ENCODE assay signal across 9 cellular contexts in the genomic region with DNA sequence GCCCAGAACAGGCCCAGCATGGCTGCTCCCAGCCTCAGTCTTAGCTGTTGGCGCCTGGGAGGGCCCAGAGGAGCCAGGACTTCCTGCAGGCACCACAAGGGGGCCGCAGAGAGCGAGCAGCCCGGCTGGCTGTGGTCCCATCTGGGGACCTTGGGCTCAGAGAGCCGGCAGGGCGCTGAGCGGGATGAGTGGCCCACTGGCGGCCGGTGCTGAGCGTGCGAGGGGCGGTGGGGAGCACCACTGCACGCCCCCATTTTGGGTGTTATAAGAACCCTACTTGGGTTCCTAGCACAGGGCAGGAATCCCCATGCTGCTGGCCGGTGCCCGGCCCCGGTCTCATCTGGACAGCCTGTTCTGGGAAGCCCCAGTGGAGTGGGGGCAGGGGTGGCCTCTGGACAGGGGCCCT. TPM values are rescaled to one million over a fixed set of nuclear protein-coding genes. Genes with fewer than 3 reads are reported as not detected.
DNase-seq lines count a peak whose midpoint lies in the region; ATAC-seq and TF ChIP-seq lines count a peak whose summit lies in the region.
"Had no signal": no experiment of that assay in that cellular context is flagged by ENCODE, and none has a peak within 500 bp of the region (broad histone marks: within the 10 kb centered on the region; RNA-seq: fewer than 3 reads in every experiment).

No MANE protein-coding gene starts in this region.

- no peak for TF ChIP-seq EP300 in stomach (IDR thresholded peaks at IDR 0.05)

- no peaks in the 10 kb centered on the region for H3K9me3 Mint-ChIP-seq in activated T-helper 1 cell treated with anti-CD3 and anti-CD28 coated beads, Interleukin-12 subunit alpha, Interleukin-12 subunit beta, Interleukin-2, Interleukin-4 antibody, amounts not matched to agents 30 ng/mL and 10 ng/mL and 1 ng/mL, durations not matched to agents 14 hours and 24 hours and 36 hours

- intact Hi-C loops in activated T-helper 1 cell treated with anti-CD3 and anti-CD28 coated beads, Interleukin-12 subunit alpha, Interleukin-12 subunit beta, Interleukin-2, Interleukin-4 antibody, amounts not matched to agents 30 ng/mL and 10 ng/mL and 1 ng/mL, durations not matched to agents 14 hours and 24 hours and 36 hours (cut with micrococcal nuclease), result loop anchor here (1.0 kb wide), 3 partner anchors 42 to 80 kb away; no protein-coding TSS in a partner anchor
- intact Hi-C loops in stomach (cut with DNase I; ENCODE audit: low total_unique reads), result no loop called here

- no peak for TF ChIP-seq POLR2A in stomach (IDR thresholded peaks at IDR 0.05)

- H3K4me2 ChIP-seq in OCI-LY3 (ENCODE audit: low read length), result no peak overlapping the region

- H3K79me2 ChIP-seq in OCI-LY3 (ENCODE audit: low read length), result peaks cover 19% of the 10 kb centered on the region; the same call in 1 of the 2 replicates

- H3K27ac Mint-ChIP-seq in activated T-helper 1 cell treated with anti-CD3 and anti-CD28 coated beads, Interleukin-12 subunit alpha, Interleukin-12 subunit beta, Interleukin-2, Interleukin-4 antibody, amounts not matched to agents 30 ng/mL and 10 ng/mL and 1 ng/mL, durations not matched to agents 14 hours and 24 hours and 36 hours, result no peak overlapping the region

- H3K9me3 ChIP-seq in OCI-LY3 (ENCODE audit: insufficient read depth, low read length) (no peaks in the 10 kb centered on the region), neutrophil (no peaks in the 10 kb centered on the region), stomach (no peaks in the 10 kb centered on the region)

- H4K20me1 ChIP-seq in OCI-LY3 (ENCODE audit: insufficient read depth, low read length), result 0 out of 2 replicates have a peak, but pooled peaks cover 15% of the 10 kb centered on the region

- no peak overlapping the region for H3K4me3 Mint-ChIP-seq in activated T-helper 1 cell treated with anti-CD3 and anti-CD28 coated beads, Interleukin-12 subunit alpha, Interleukin-12 subunit beta, Interleukin-2, Interleukin-4 antibody, amounts not matched to agents 30 ng/mL and 10 ng/mL and 1 ng/mL, durations not matched to agents 14 hours and 24 hours and 36 hours

- H3K27me3 Mint-ChIP-seq in activated T-helper 1 cell treated with anti-CD3 and anti-CD28 coated beads, Interleukin-12 subunit alpha, Interleukin-12 subunit beta, Interleukin-2, Interleukin-4 antibody, amounts not matched to agents 30 ng/mL and 10 ng/mL and 1 ng/mL, durations not matched to agents 14 hours and 24 hours and 36 hours (ENCODE audit: insufficient read depth), result no peaks in the 10 kb centered on the region

- H3K36me3 ChIP-seq in OCI-LY3 (replicated peaks; ENCODE audit: low read depth, low read length) (peaks cover 23% of the 10 kb centered on the region), neutrophil (peaks cover 29% of the 10 kb centered on the region), stomach (peaks cover 15 to 71% (median 51%) of the 10 kb centered on the region in 4 donors)

- H3K36me3 Mint-ChIP-seq in activated T-helper 1 cell treated with anti-CD3 and anti-CD28 coated beads, Interleukin-12 subunit alpha, Interleukin-12 subunit beta, Interleukin-2, Interleukin-4 antibody, amounts not matched to agents 30 ng/mL and 10 ng/mL and 1 ng/mL, durations not matched to agents 14 hours and 24 hours and 36 hours (ENCODE audit: low read depth), result peaks cover 2% of the 10 kb centered on the region

- H3K4me1 Mint-ChIP-seq in activated T-helper 1 cell treated with anti-CD3 and anti-CD28 coated beads, Interleukin-12 subunit alpha, Interleukin-12 subunit beta, Interleukin-2, Interleukin-4 antibody, amounts not matched to agents 30 ng/mL and 10 ng/mL and 1 ng/mL, durations not matched to agents 14 hours and 24 hours and 36 hours (ENCODE audit: low read depth), result no peaks in the 10 kb centered on the region

- DNase-seq in GM13977 (ENCODE audit: low spot score) (peak; percentile 89), fibroblast of the aortic adventitia (ENCODE audit: low read depth) (peak; percentile 59), stomach (peak; percentile 78)
- DNase-seq in activated T-helper 1 cell treated with anti-CD3 and anti-CD28 coated beads, Interleukin-12 subunit alpha, Interleukin-12 subunit beta, Interleukin-2, Interleukin-4 antibody, amounts not matched to agents 30 ng/mL and 10 ng/mL and 1 ng/mL, durations not matched to agents 14 hours and 24 hours and 36 hours (ENCODE audit: low spot score), result peak; percentile 42

- 0 to 47% (median 31%) methylated on average over 5 to 16 of the region's 16 CpGs for WGBS in stomach, 5 donors

- H3K27me3 ChIP-seq in OCI-LY3 (ENCODE audit: low read depth, low read length), result no peaks in the 10 kb centered on the region
- H3K27me3 ChIP-seq in neutrophil, result no peaks in the 10 kb centered on the region
- no peaks in the 10 kb centered on the region for H3K27me3 ChIP-seq in stomach

- H3K4me3 ChIP-seq in OCI-LY3 (ENCODE audit: low read length) (no peak overlapping the region), fibroblast of the aortic adventitia (ENCODE audit: low read depth, low read length) (no peak overlapping the region), neutrophil (ENCODE audit: low read depth in 1 of 2, low read length in 1 of 2) (no peak overlapping the region), stomach (no peak overlapping the region)
- H3K4me3 ChIP-seq: skin epidermis had no signal

- in situ Hi-C loops in GM13977 (cut with MboI; ENCODE audit: low pct_unique_long_range_greater_than_20kb, low sequenced_read_pairs, unreplicated experiment), result no loop called here

- peak; percentile 95 for TF ChIP-seq CTCF in 22Rv1 (IDR thresholded peaks at IDR 0.05)
- peak; percentile 67 for TF ChIP-seq CTCF in GM13977 (IDR thresholded peaks at IDR 0.05; ENCODE audit: extremely low read depth, insufficient read depth, missing control alignments)
- peak; percentile 53 for TF ChIP-seq CTCF in OCI-LY3 (IDR thresholded peaks at IDR 0.05; ENCODE audit: low read depth, low read length)
- TF ChIP-seq CTCF in fibroblast of the aortic adventitia (IDR thresholded peaks at IDR 0.05; ENCODE audit: insufficient read depth, low read length), result peak; percentile 92
- TF ChIP-seq CTCF in neutrophil (IDR thresholded peaks at IDR 0.05), result peak; percentile 44
- TF ChIP-seq CTCF in stomach (IDR thresholded peaks at IDR 0.05), result peak in 5 of 7 experiments; percentile 79 to 96 (median 92)

- ATAC-seq in HG03095 (IDR thresholded peaks at IDR 0.05; ENCODE audit: unreplicated experiment), result no peak

- no peak overlapping the region for H2AFZ ChIP-seq in OCI-LY3 (ENCODE audit: low read depth, low read length)

- no peaks in the 10 kb centered on the region for H3K4me1 ChIP-seq in OCI-LY3 (ENCODE audit: low read length)
- H3K4me1 ChIP-seq in neutrophil (ENCODE audit: control insufficient read depth in 1 of 2, insufficient read depth in 1 of 2, low read depth in 1 of 2, low read length in 1 of 2), result no peaks in the 10 kb centered on the region
- H3K4me1 ChIP-seq in stomach, result peaks cover 6 to 14% (median 10%) of the 10 kb centered on the region in 4 donors

- H3K9ac ChIP-seq in OCI-LY3 (ENCODE audit: low read length), result no peak overlapping the region

- H3K27ac ChIP-seq in 22Rv1 (no peak overlapping the region), OCI-LY3 (ENCODE audit: low read length) (no peak overlapping the region), neutrophil (no peak overlapping the region), stomach (peak overlapping the region in 2 of 5 donors; percentile 37 to 61)

RNA-seq across cellular contexts. Expression of a gene that starts 25.9 kb away (rescaled TPM):
- total RNA-seq in activated T-helper 1 cell treated with anti-CD3 and anti-CD28 coated beads, Interleukin-12 subunit alpha, Interleukin-12 subunit beta, Interleukin-2, Interleukin-4 antibody, amounts not matched to agents 30 ng/mL and 10 ng/mL and 1 ng/mL, durations not matched to agents 14 hours and 24 hours and 36 hours, result not detected in 2 replicates
- total RNA-seq in fibroblast of the aortic adventitia (ENCODE audit: low replicate concordance) (32.9 and 54.3 TPM in 2 replicates), stomach (100 to 1,000 TPM in 1 of 5 donors, 10 to 100 TPM in 4; 36.0 to 135 (median 72.7) TPM)
- polyA plus RNA-seq in stomach, result 100 to 1,000 TPM in 1 of 3 donors, 10 to 100 TPM in 2; 68.5 to 127 (median 94.7) TPM

RNA-seq across cellular contexts. Expression of a gene that starts 29.1 kb away (rescaled TPM):
- total RNA-seq in activated T-helper 1 cell treated with anti-CD3 and anti-CD28 coated beads, Interleukin-12 subunit alpha, Interleukin-12 subunit beta, Interleukin-2, Interleukin-4 antibody, amounts not matched to agents 30 ng/mL and 10 ng/mL and 1 ng/mL, durations not matched to agents 14 hours and 24 hours and 36 hours, result 173 and 181 TPM in 2 replicates
- total RNA-seq in fibroblast of the aortic adventitia (ENCODE audit: low replicate concordance), result 43.0 and 44.4 TPM in 2 replicates
- total RNA-seq in stomach, result 100 to 1,000 TPM in 2 of 5 donors, 10 to 100 TPM in 3; 49.8 to 183 (median 85.5) TPM
- polyA plus RNA-seq in stomach, result 10 to 100 TPM; 24.9 to 57.1 (median 40.3) TPM

RNA-seq across cellular contexts. Expression of a gene that starts 38.0 kb away (rescaled TPM):
- 97.1 and 103 TPM in 2 replicates for total RNA-seq in activated T-helper 1 cell treated with anti-CD3 and anti-CD28 coated beads, Interleukin-12 subunit alpha, Interleukin-12 subunit beta, Interleukin-2, Interleukin-4 antibody, amounts not matched to agents 30 ng/mL and 10 ng/mL and 1 ng/mL, durations not matched to agents 14 hours and 24 hours and 36 hours
- total RNA-seq in fibroblast of the aortic adventitia (ENCODE audit: low replicate concordance), result 9.4 and 28.4 TPM in 2 replicates
- 10 to 100 TPM in 3 of 5 donors, 1 to 10 TPM in 1, not detected in 1; 3.5 to 95.0 (median 23.9) TPM for total RNA-seq in stomach
- polyA plus RNA-seq in stomach, result 100 to 1,000 TPM in 1 of 3 donors, 10 to 100 TPM in 2; 60.1 to 149 (median 99.0) TPM

RNA-seq across cellular contexts. Expression of a gene that starts 42.3 kb away (rescaled TPM):
- total RNA-seq in activated T-helper 1 cell treated with anti-CD3 and anti-CD28 coated beads, Interleukin-12 subunit alpha, Interleukin-12 subunit beta, Interleukin-2, Interleukin-4 antibody, amounts not matched to agents 30 ng/mL and 10 ng/mL and 1 ng/mL, durations not matched to agents 14 hours and 24 hours and 36 hours, result 44.5 and 46.1 TPM in 2 replicates
- total RNA-seq in fibroblast of the aortic adventitia (ENCODE audit: low replicate concordance) (8.7 and 12.6 TPM in 2 replicates), stomach (100 to 1,000 TPM in 1 of 5 donors, 10 to 100 TPM in 2, 1 to 10 TPM in 2; 3.0 to 167 (median 44.9) TPM)
- 10 to 100 TPM; 13.8 to 18.8 (median 17.1) TPM for polyA plus RNA-seq in stomach

RNA-seq across cellular contexts. Expression of a gene that starts 50.4 kb away (rescaled TPM):
- total RNA-seq in activated T-helper 1 cell treated with anti-CD3 and anti-CD28 coated beads, Interleukin-12 subunit alpha, Interleukin-12 subunit beta, Interleukin-2, Interleukin-4 antibody, amounts not matched to agents 30 ng/mL and 10 ng/mL and 1 ng/mL, durations not matched to agents 14 hours and 24 hours and 36 hours, result 7.4 and 9.1 TPM in 2 replicates
- total RNA-seq in fibroblast of the aortic adventitia (ENCODE audit: low replicate concordance) (0.27 and 1.5 TPM in 2 replicates), stomach (under 1 TPM in 1 of 5 donors, not detected in 4; 0.18 TPM)
- polyA plus RNA-seq in stomach, result under 1 TPM in 1 of 3 donors, not detected in 2; 0.35 TPM

Comparison
In these comparisons a context has a peak if more than half of its experiments do, and no peak if none do; other contexts are left out.
1. CTCF ChIP-seq: peak in every context shown above with its lines; median percentile 95 in 22Rv1; 92 in fibroblast of the aortic adventitia; 92 in stomach; 67 in GM13977; 53 in OCI-LY3; 44 in neutrophil.
2. RNA of a gene that starts 25.9 kb away (total RNA-seq): 36.0 to 135 TPM in stomach and 32.9 to 54.3 TPM in fibroblast of the aortic adventitia; not detected in activated T-helper 1 cell treated with anti-CD3 and anti-CD28 coated beads, Interleukin-12 subunit alpha, Interleukin-12 subunit beta, Interleukin-2, Interleukin-4 antibody, amounts not matched to agents 30 ng/mL and 10 ng/mL and 1 ng/mL, durations not matched to agents 14 hours and 24 hours and 36 hours; every median in the first group is over 10 times any median in the second.
3. Peak in every context shown above with its lines, with median percentiles within 50 percentile points of each other: DNase-seq.